ENCODE assay signal across 8 cellular contexts in genomic region chr6:2448826-2449571, GRCh38.
DNase-seq lines count a peak whose midpoint lies in the region; ATAC-seq, FAIRE-seq and TF ChIP-seq lines count a peak whose summit lies in the region.

No MANE protein-coding gene starts in this region.

- TF ChIP-seq CTCF in CD14-positive monocyte (IDR thresholded peaks at IDR 0.05): peak; percentile 83
- no peak for TF ChIP-seq CTCF in activated B cell treated with CpG ODN at 0.5 μM for 24 hours (IDR thresholded peaks at IDR 0.05)
- TF ChIP-seq CTCF in gastroesophageal sphincter (IDR thresholded peaks at IDR 0.05): peak; percentile 37 to 63 (median 56)
- TF ChIP-seq CTCF in omental fat pad (IDR thresholded peaks at IDR 0.05): no peak

- no peak for TF ChIP-seq EP300 in gastroesophageal sphincter (IDR thresholded peaks at IDR 0.05)

- H3K27ac ChIP-seq in gastroesophageal sphincter: no peak overlapping the region

- intact Hi-C loops in CD14-positive monocyte (cut with micrococcal nuclease) (loop anchor here in 1 of 2 donors (5.0 kb wide), 1 partner anchor 837 kb away; no protein-coding TSS in a partner anchor), activated B cell treated with CpG ODN at 0.5 μM for 24 hours (cut with micrococcal nuclease) (loop anchor here (1.0 to 10.0 kb wide), 5 partner anchors 185 to 853 kb away; no protein-coding TSS in a partner anchor)

- H3K36me3 ChIP-seq in gastroesophageal sphincter: peaks cover 0 to 4% of the 10 kb centered on the region in 2 donors

- H3K27me3 Mint-ChIP-seq in CD14-positive monocyte (ENCODE audit: low read depth in 3 of 3): peaks cover under 1 to 4% (median 3%) of the 10 kb centered on the region in 3 donors
- no peaks in the 10 kb centered on the region for H3K27me3 Mint-ChIP-seq in activated B cell treated with CpG ODN at 0.5 μM for 24 hours

- 24 to 30% methylated on average over 17 to 21 of the region's 22 CpGs for WGBS in gastroesophageal sphincter (ENCODE audit: low coverage in 1 of 2), 2 donors

- no peak for ATAC-seq in activated B cell treated with CpG ODN at 0.5 μM for 24 hours (ENCODE audit: low read depth)
- no peak for ATAC-seq in gastroesophageal sphincter
- peak; percentile 28 for ATAC-seq in omental fat pad (ENCODE audit: low FRiP score)
- no peak for ATAC-seq in GM18909 (IDR thresholded peaks at IDR 0.05; ENCODE audit: poor library complexity, unreplicated experiment)
- ATAC-seq in HG03354 (IDR thresholded peaks at IDR 0.05; ENCODE audit: poor library complexity, severe bottlenecking, unreplicated experiment): no peak

- peak overlapping the region; percentile 9 to 78 for H3K4me3 Mint-ChIP-seq in CD14-positive monocyte
- H3K4me3 Mint-ChIP-seq in activated B cell treated with CpG ODN at 0.5 μM for 24 hours: peak overlapping the region; percentile 67

- H3K27ac Mint-ChIP-seq in CD14-positive monocyte: no peak overlapping the region
- H3K27ac Mint-ChIP-seq in activated B cell treated with CpG ODN at 0.5 μM for 24 hours: no peak overlapping the region

- DNase-seq in CD14-positive monocyte (ENCODE audit: low spot score) (peak; percentile 54), GM18507 (ENCODE audit: extremely low spot score, insufficient read length, low read depth) (peak; percentile 18), NCI-H2171 treated with DMSO at 0.1 percent for 48 hours (lab: John Stamatoyannopoulos, UW) (peak; percentile 57), activated B cell treated with CpG ODN at 0.5 μM for 24 hours (no peak), omental fat pad (ENCODE audit: low spot score) (no peak)

- H3K9me3 Mint-ChIP-seq in CD14-positive monocyte (no peaks in the 10 kb centered on the region), activated B cell treated with CpG ODN at 0.5 μM for 24 hours (no peaks in the 10 kb centered on the region)

- TF ChIP-seq POLR2A in gastroesophageal sphincter (IDR thresholded peaks at IDR 0.05): no peak

- no peaks in the 10 kb centered on the region for H3K36me3 Mint-ChIP-seq in CD14-positive monocyte
- no peaks in the 10 kb centered on the region for H3K36me3 Mint-ChIP-seq in activated B cell treated with CpG ODN at 0.5 μM for 24 hours (ENCODE audit: low read depth)

- H3K4me1 ChIP-seq in gastroesophageal sphincter: no peaks in the 10 kb centered on the region

- peaks cover 5% of the 10 kb centered on the region for H3K4me1 Mint-ChIP-seq in CD14-positive monocyte
- H3K4me1 Mint-ChIP-seq in activated B cell treated with CpG ODN at 0.5 μM for 24 hours: peaks cover 8% of the 10 kb centered on the region

- POLR2A ChIA-PET in activated B cell treated with CpG ODN at 0.5 μM for 24 hours (lab: Charles Lee): interaction anchor here (0.6 kb wide), 1 partner anchor 433 kb away, joined by 3 read pairs; no protein-coding TSS in a partner anchor

- H3K27me3 ChIP-seq in gastroesophageal sphincter: no peaks in the 10 kb centered on the region

- H3K4me3 ChIP-seq in gastroesophageal sphincter: no peak overlapping the region

- peak; percentile 55 for FAIRE-seq in GM18507 (lab: Jason Lieb, UNC)

- no peaks in the 10 kb centered on the region for H3K9me3 ChIP-seq in gastroesophageal sphincter

- CTCF ChIA-PET in activated B cell treated with CpG ODN at 0.5 μM for 24 hours (lab: Charles Lee): interaction anchor here (1.2 kb wide), 1 partner anchor 240 kb away, joined by 3 read pairs; no protein-coding TSS in a partner anchor

Comparison
In these comparisons a context has a peak if more than half of its experiments do, and no peak if none do; other contexts are left out.
1. DNase-seq: peak in CD14-positive monocyte (single experiment), GM18507 (single experiment) and NCI-H2171 treated with DMSO at 0.1 percent for 48 hours (single experiment); none in activated B cell treated with CpG ODN at 0.5 μM for 24 hours (single experiment) and omental fat pad (single experiment).
2. CTCF ChIP-seq: peak in CD14-positive monocyte (single experiment) and gastroesophageal sphincter (4 of 4); none in activated B cell treated with CpG ODN at 0.5 μM for 24 hours (single experiment) and omental fat pad (0 of 3).